8 cellular contexts compared by ENCODE assay signal in genomic region chr12:53625946-53626701, GRCh38. TPM values are rescaled to one million over a fixed set of nuclear protein-coding genes. Genes with fewer than 3 reads are reported as not detected.
A peak's percentile ranks its signal among the peaks of the same experiment; 100 is the strongest.
DNase-seq lines count a peak whose midpoint lies in the region; ATAC-seq and TF ChIP-seq lines count a peak whose summit lies in the region.

Gene ATF7 (minus strand): TSS chr12:53626382. CDS start chr12:53601000, 25,382 bp downstream.

- H3K4me3 Mint-ChIP-seq in activated CD4-positive, alpha-beta memory T cell treated with anti-CD3 and anti-CD28 coated beads for 36 hours, result peak within 1 kb of the TSS; percentile 97

- POLR2A ChIA-PET in activated CD4-positive, alpha-beta memory T cell treated with anti-CD3 and anti-CD28 coated beads for 36 hours (lab: Charles Lee), result interaction anchor here (0.6 to 0.8 kb wide), 2 partner anchors 49 to 365 kb away, joined by 3 to 5 read pairs; no protein-coding TSS in a partner anchor

- ATAC-seq in GM19438 (IDR thresholded peaks at IDR 0.05; ENCODE audit: low read depth, unreplicated experiment) (peak; percentile 96), HG03575 (IDR thresholded peaks at IDR 0.05; ENCODE audit: extremely low read depth, insufficient number of reproducible peaks, low FRiP score, unreplicated experiment) (peak; percentile 77)

- no peaks in the 10 kb centered on the region for H3K27me3 Mint-ChIP-seq in activated CD4-positive, alpha-beta memory T cell treated with anti-CD3 and anti-CD28 coated beads for 36 hours

- peak; percentile 99 for DNase-seq in CD1c-positive myeloid dendritic cell (ENCODE audit: extremely low spot score)
- DNase-seq in NCI-H82 treated with DMSO at 0.1 percent for 48 hours (lab: John Stamatoyannopoulos, UW; ENCODE audit: unreplicated experiment), result peak; percentile 94
- DNase-seq in activated CD4-positive, alpha-beta memory T cell treated with anti-CD3 and anti-CD28 coated beads for 36 hours, result peak; percentile 99
- peak; percentile 95 to 99 (median 98) for DNase-seq in dorsolateral prefrontal cortex
- peak; percentile 99 for DNase-seq in stimulated activated CD4-positive, alpha-beta T cell treated with anti-CD3 and anti-CD28 coated beads, Interleukin-4, amount 100 ng/mL, for 24 hours

- peak within 1 kb of the TSS; percentile 94 for H3K27ac Mint-ChIP-seq in activated CD4-positive, alpha-beta memory T cell treated with anti-CD3 and anti-CD28 coated beads for 36 hours

- WGBS in liver, result under 1% methylated on average over 48 of the region's 48 CpGs

- H3K36me3 Mint-ChIP-seq in activated CD4-positive, alpha-beta memory T cell treated with anti-CD3 and anti-CD28 coated beads for 36 hours, result no peaks in the 10 kb centered on the region

- no peaks in the 10 kb centered on the region for H3K9me3 ChIP-seq in liver (ENCODE audit: control insufficient read depth in 4 of 4, low read length in 3 of 4)

- TF ChIP-seq RAD21 in liver (IDR thresholded peaks at IDR 0.05), result peak; percentile 49 to 54

- CTCF ChIA-PET in activated CD4-positive, alpha-beta memory T cell treated with anti-CD3 and anti-CD28 coated beads for 36 hours (lab: Charles Lee), result interaction anchor here (0.8 to 3.9 kb wide), 4 partner anchors 8 to 117 kb away, joined by 3 to 17 read pairs (median 8); partner anchors contain the start of gene ATP5MC2

- no peaks in the 10 kb centered on the region for H3K27me3 ChIP-seq in dorsolateral prefrontal cortex
- H3K27me3 ChIP-seq in liver (ENCODE audit: control insufficient read depth in 4 of 4, insufficient read depth in 4 of 4, low read length in 3 of 4), result no peaks in the 10 kb centered on the region

- H3K27ac ChIP-seq in dorsolateral prefrontal cortex (peak within 1 kb of the TSS; percentile 90 to 100 (median 97)), liver (ENCODE audit: low read depth in 1 of 2, low read length in 2 of 2) (peak within 1 kb of the TSS; percentile 88 to 94)

- H3K4me3 ChIP-seq in dorsolateral prefrontal cortex (peak within 1 kb of the TSS; percentile 62 to 94 (median 77)), liver (ENCODE audit: low read depth in 1 of 3, low read length in 3 of 3) (peak within 1 kb of the TSS; percentile 64 to 97 (median 90))

- H3K36me3 ChIP-seq in liver (ENCODE audit: control insufficient read depth in 4 of 4, insufficient read depth in 3 of 4, low read depth in 1 of 4, low read length in 3 of 4), result no peaks in the 10 kb centered on the region

- peak within 1 kb of the TSS; percentile 96 to 98 for H3K9ac ChIP-seq in liver (ENCODE audit: low read depth in 1 of 2, low read length in 2 of 2)

- intact Hi-C loops in activated CD4-positive, alpha-beta memory T cell treated with anti-CD3 and anti-CD28 coated beads for 36 hours (cut with micrococcal nuclease), result loop anchor here (1.0 to 2.0 kb wide), 5 partner anchors 50 to 125 kb away; partner anchors contain the start of genes ATP5MC2, CALCOCO1 and TARBP2
- intact Hi-C loops in dorsolateral prefrontal cortex (cut with DNase I), result loop anchor here (1.0 to 2.0 kb wide), 3 partner anchors 33 to 51 kb away; partner anchors contain the start of gene ATP5MC2 (in 2 of the 2)

- H3K4me1 Mint-ChIP-seq in activated CD4-positive, alpha-beta memory T cell treated with anti-CD3 and anti-CD28 coated beads for 36 hours (ENCODE audit: low read depth), result peaks cover 43% of the 10 kb centered on the region

- peaks cover 3 to 40% (median 29%) of the 10 kb centered on the region in 4 donors for H3K4me1 ChIP-seq in liver (ENCODE audit: control insufficient read depth in 4 of 4, insufficient read depth in 4 of 4, low read length in 3 of 4)

- H3K9me3 Mint-ChIP-seq in activated CD4-positive, alpha-beta memory T cell treated with anti-CD3 and anti-CD28 coated beads for 36 hours, result no peaks in the 10 kb centered on the region

- TF ChIP-seq CTCF in dorsolateral prefrontal cortex (IDR thresholded peaks at IDR 0.05 in 54 of 56, conservative IDR thresholded peaks at IDR 0.05 in 2 of 56; ENCODE audit: low read depth in 1 of 56, partially characterized antibody in 56 of 56) (peak in 38 of 56 donors; percentile 4 to 64 (median 36)), liver (IDR thresholded peaks at IDR 0.05; ENCODE audit: low read depth, low read length, missing input control) (no peak)

TF ChIP-seq in liver, 16 proteins besides CTCF, POLR2A, EP300 and RAD21:
- TF ChIP-seq RXRA (IDR thresholded peaks at IDR 0.05) (peak; percentile 43 to 60), FOXA2 (IDR thresholded peaks at IDR 0.05) (peak; percentile 44), MAX (IDR thresholded peaks at IDR 0.05) (peak; percentile 88), ATF3 (IDR thresholded peaks at IDR 0.05) (no peak), YY1 (IDR thresholded peaks at IDR 0.05) (peak; percentile 67), JUND (IDR thresholded peaks at IDR 0.05) (peak in 1 of 2 donors; percentile 58), NR2F2 (IDR thresholded peaks at IDR 0.05) (peak; percentile 32), EGR1 (IDR thresholded peaks at IDR 0.05; ENCODE audit: low read depth in 2 of 2) (peak; percentile 13 to 78), ZBTB33 (IDR thresholded peaks at IDR 0.05) (peak; percentile 100), HNF4A (conservative IDR thresholded peaks at IDR 0.05) (peak in 1 of 2 donors; percentile 65), TAF1 (conservative IDR thresholded peaks at IDR 0.05) (no peak), FOXA1 (IDR thresholded peaks at IDR 0.05) (peak; percentile 79), GABPA (IDR thresholded peaks at IDR 0.05 in 1 of 2, conservative IDR thresholded peaks at IDR 0.05 in 1 of 2) (peak in 1 of 2 donors; percentile 58), SP1 (IDR thresholded peaks at IDR 0.05) (peak; percentile 96), HNF4G (IDR thresholded peaks at IDR 0.05) (peak; percentile 26), REST (IDR thresholded peaks at IDR 0.05) (peak; percentile 78)

RNA-seq across cellular contexts. Expression of gene ATF7, which starts in this region (rescaled TPM):
- 10 to 100 TPM; 19.3 to 20.7 TPM for total RNA-seq in activated CD4-positive, alpha-beta memory T cell treated with anti-CD3 and anti-CD28 coated beads for 36 hours
- total RNA-seq in dorsolateral prefrontal cortex, result 10 to 100 TPM; 24.9 to 81.0 (median 39.7) TPM
- total RNA-seq in liver, result 10 to 100 TPM in 1 of 2 donors, 1 to 10 TPM in 1; 5.3 to 14.5 TPM
- 10 to 100 TPM in 1 of 2 donors, 1 to 10 TPM in 1; 5.6 to 14.1 TPM for polyA plus RNA-seq in liver

Comparison
In these comparisons a context has a peak if more than half of its experiments do, and no peak if none do; other contexts are left out.
1. Peak in every context shown above with its lines: DNase-seq, ATAC-seq, H3K4me3 ChIP-seq and H3K27ac ChIP-seq.